Comparison of ENCODE assay signal across 12 cellular contexts in the genomic region with DNA sequence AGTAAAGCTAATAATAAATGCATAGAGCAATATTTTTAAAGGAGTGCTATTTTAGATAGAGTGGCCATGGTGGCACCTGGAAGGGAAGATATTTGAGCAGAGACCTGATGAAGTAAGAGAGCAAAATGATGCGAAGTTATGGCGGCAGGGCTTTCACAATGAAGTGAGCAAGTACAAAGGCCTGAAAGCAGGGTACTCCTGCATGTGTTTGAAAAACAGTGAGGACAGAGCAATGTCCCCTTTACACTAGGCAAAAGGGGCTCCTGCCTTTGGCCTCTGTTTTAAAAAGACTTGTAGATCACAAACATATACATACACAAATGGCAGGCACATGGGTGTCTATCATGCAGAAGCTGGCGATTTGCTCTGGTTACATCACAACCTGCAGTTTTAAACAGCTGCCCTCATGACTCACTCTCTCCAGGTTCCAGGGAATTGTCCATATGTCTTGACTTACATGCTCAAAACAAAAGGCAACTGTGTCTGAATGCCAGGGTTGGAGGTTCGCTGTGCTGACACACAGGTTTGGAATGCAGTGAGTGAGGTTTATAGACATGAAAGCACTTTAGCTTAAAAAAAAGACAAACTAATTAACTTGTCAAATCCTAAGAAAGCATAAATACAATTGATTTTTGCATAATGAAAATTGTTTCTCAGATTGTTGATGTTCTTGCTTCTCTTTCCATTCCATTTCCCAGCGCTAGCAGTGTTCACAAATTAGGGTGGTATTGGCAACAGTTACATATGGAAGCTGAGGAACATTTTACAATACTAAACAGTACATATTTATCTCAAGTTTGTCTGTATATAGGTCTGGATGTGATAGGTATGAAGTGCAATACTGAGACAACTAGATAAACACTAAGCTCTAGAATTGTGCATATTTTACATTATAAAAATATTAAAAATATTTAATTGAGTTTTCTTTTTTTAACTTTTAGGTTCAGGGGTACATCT.
DNase-seq lines count a peak whose midpoint lies in the region; ATAC-seq, FAIRE-seq and TF ChIP-seq lines count a peak whose summit lies in the region.
"Had no signal": no experiment of that assay in that cellular context is flagged by ENCODE, and none has a peak within 500 bp of the region (broad histone marks: within the 10 kb centered on the region; RNA-seq: fewer than 3 reads in every experiment).

No MANE protein-coding gene starts in this region.

- intact Hi-C loops in HepG2 (cut with micrococcal nuclease; ENCODE audit: unreplicated experiment) = no loop called here
- intact Hi-C loops in right lobe of liver (cut with DNase I) = no loop called here
- intact Hi-C loops in naive thymus-derived CD4-positive, alpha-beta T cell (cut with micrococcal nuclease) = no loop called here

- H3K27ac Mint-ChIP-seq in naive thymus-derived CD4-positive, alpha-beta T cell = no peak overlapping the region
- no peak overlapping the region for H3K27ac Mint-ChIP-seq in activated naive CD4-positive, alpha-beta T cell treated with anti-CD3 and anti-CD28 coated beads, Interleukin-2, amount 10 ng/mL, durations not matched to agents 7 days and 5 days

- H3K27ac ChIP-seq in HepG2 (ENCODE audit: extremely low read length, insufficient read depth, low read length) (no peak overlapping the region), right lobe of liver (no peak overlapping the region)
- no peak overlapping the region for H3K27ac ChIP-seq in naive thymus-derived CD4-positive, alpha-beta T cell (ENCODE audit: low read depth, low read length)

- TF ChIP-seq EP300 in HepG2 (IDR thresholded peaks at IDR 0.05; ENCODE audit: low read depth in 2 of 2, low read length in 2 of 2) (peak in 1 of 2 experiments; percentile 26; a peak in 1 of 4 replicates), HepG2 (CRISPR knock-in tag; IDR thresholded peaks at IDR 0.05; ENCODE audit: borderline replicate concordance) (no peak)

- no peak overlapping the region for H3K9ac ChIP-seq in HepG2 (ENCODE audit: insufficient read depth, low read depth, low read length)

- no peak for TF ChIP-seq RAD21 in HepG2 (CRISPR knock-in tag; IDR thresholded peaks at IDR 0.05)

- H3K27me3 Mint-ChIP-seq in naive thymus-derived CD4-positive, alpha-beta T cell = peaks cover 1 to 17% (median 9%) of the 10 kb centered on the region in 5 donors
- no peaks in the 10 kb centered on the region for H3K27me3 Mint-ChIP-seq in activated naive CD4-positive, alpha-beta T cell treated with anti-CD3 and anti-CD28 coated beads, Interleukin-2, amount 10 ng/mL, durations not matched to agents 7 days and 5 days

- ATAC-seq in HepG2 = peak; percentile 93
- no peak for ATAC-seq in right lobe of liver
- ATAC-seq in SK-N-SH treated with all-trans-retinoic acid at 6 μM for 48 hours = peak; percentile 100
- no peak for ATAC-seq in naive thymus-derived CD4-positive, alpha-beta T cell
- ATAC-seq in HG02938 (IDR thresholded peaks at IDR 0.05; ENCODE audit: unreplicated experiment) = no peak

- POLR2A ChIA-PET in HepG2 (lab: Yijun Ruan, JAX) = no interaction called here
- POLR2A ChIA-PET in naive thymus-derived CD4-positive, alpha-beta T cell (lab: Charles Lee) = no interaction called here

- no peaks in the 10 kb centered on the region for H3K4me1 Mint-ChIP-seq in naive thymus-derived CD4-positive, alpha-beta T cell
- H3K4me1 Mint-ChIP-seq in activated naive CD4-positive, alpha-beta T cell treated with anti-CD3 and anti-CD28 coated beads, Interleukin-2, amount 10 ng/mL, durations not matched to agents 7 days and 5 days = no peaks in the 10 kb centered on the region

- DNase-seq in HepG2 (ENCODE audit: low spot score) (peak; percentile 89), right lobe of liver (no peak), glomerular visceral epithelial cell (ENCODE audit: extremely low spot score) (peak; percentile 79), GM10266 (ENCODE audit: extremely low spot score) (no peak)
- no peak for DNase-seq in naive thymus-derived CD4-positive, alpha-beta T cell
- DNase-seq in activated naive CD4-positive, alpha-beta T cell treated with anti-CD3 and anti-CD28 coated beads, Interleukin-2, amount 10 ng/mL, durations not matched to agents 7 days and 5 days = no peak
- DNase-seq: DND-41; effector memory CD4-positive, alpha-beta T cell; stimulated activated CD4-positive, alpha-beta T cell treated with anti-CD3 and anti-CD28 coated beads, Interleukin-4, amount 100 ng/mL, for 1 hour; T-helper 2 cell had no signal

- H3K27me3 ChIP-seq in HepG2 (ENCODE audit: control insufficient read depth in 1 of 2, insufficient read depth in 2 of 2, low read length in 2 of 2) (no peaks in the 10 kb centered on the region), right lobe of liver (no peaks in the 10 kb centered on the region)
- H3K27me3 ChIP-seq in naive thymus-derived CD4-positive, alpha-beta T cell (ENCODE audit: control insufficient read depth in 2 of 2, insufficient read depth in 2 of 2, low read length in 2 of 2) = no peaks in the 10 kb centered on the region

- H3K4me1 ChIP-seq in HepG2 (ENCODE audit: insufficient read depth, low read length) (peaks cover 16% of the 10 kb centered on the region), right lobe of liver (no peaks in the 10 kb centered on the region)
- no peaks in the 10 kb centered on the region for H3K4me1 ChIP-seq in naive thymus-derived CD4-positive, alpha-beta T cell (ENCODE audit: control insufficient read depth in 2 of 2, insufficient read depth in 2 of 2, low read length in 2 of 2)

- H3K79me2 ChIP-seq in HepG2 (ENCODE audit: insufficient read depth, low read length) = no peaks in the 10 kb centered on the region

- CTCF ChIA-PET in HepG2 (lab: Yijun Ruan, JAX; ENCODE audit: low intra/inter-chr PET ratio, low total read pairs) = no interaction called here
- CTCF ChIA-PET in naive thymus-derived CD4-positive, alpha-beta T cell (lab: Charles Lee) = no interaction called here
- CTCF ChIA-PET in activated naive CD4-positive, alpha-beta T cell treated with anti-CD3 and anti-CD28 coated beads, Interleukin-2, amount 10 ng/mL, durations not matched to agents 7 days and 5 days (lab: Charles Lee) = no interaction called here

- no peak for TF ChIP-seq CTCF in HepG2 (CRISPR knock-in tag; IDR thresholded peaks at IDR 0.05)
- no peak for TF ChIP-seq CTCF in right lobe of liver (IDR thresholded peaks at IDR 0.05)
- TF ChIP-seq CTCF in GM10266 (IDR thresholded peaks at IDR 0.05; ENCODE audit: control insufficient read depth, insufficient read depth, low read depth, missing control alignments) = no peak

- in situ Hi-C loops in HepG2 (cut with HindIII; ENCODE audit: extremely low pct_ligation_motif_present, low pct_unique_long_range_greater_than_20kb) = no loop called here

- H3K36me3 Mint-ChIP-seq in naive thymus-derived CD4-positive, alpha-beta T cell = no peaks in the 10 kb centered on the region
- no peaks in the 10 kb centered on the region for H3K36me3 Mint-ChIP-seq in activated naive CD4-positive, alpha-beta T cell treated with anti-CD3 and anti-CD28 coated beads, Interleukin-2, amount 10 ng/mL, durations not matched to agents 7 days and 5 days

- FAIRE-seq in HepG2 (lab: Jason Lieb, UNC) = peak; percentile 23

- BruUV-seq in HepG2 (replicated peaks; lab: Mats Ljungman, UMichigan) = no TSS peak

- peaks cover 0 to 2% (median 0%) of the 10 kb centered on the region in 11 donors for H3K9me3 Mint-ChIP-seq in naive thymus-derived CD4-positive, alpha-beta T cell
- no peaks in the 10 kb centered on the region for H3K9me3 Mint-ChIP-seq in activated naive CD4-positive, alpha-beta T cell treated with anti-CD3 and anti-CD28 coated beads, Interleukin-2, amount 10 ng/mL, durations not matched to agents 7 days and 5 days

- no peaks in the 10 kb centered on the region for H4K20me1 ChIP-seq in HepG2 (ENCODE audit: insufficient read depth, low read length)

- no peak for TF ChIP-seq POLR2A in HepG2 (IDR thresholded peaks at IDR 0.05; ENCODE audit: insufficient read depth in 1 of 2, low read depth in 2 of 2, low read length in 2 of 2)
- TF ChIP-seq POLR2A in right lobe of liver (IDR thresholded peaks at IDR 0.05) = no peak

- H3K9me3 ChIP-seq in HepG2 (ENCODE audit: low read length) (no peaks in the 10 kb centered on the region), right lobe of liver (no peaks in the 10 kb centered on the region)
- H3K9me3 ChIP-seq in naive thymus-derived CD4-positive, alpha-beta T cell (ENCODE audit: control insufficient read depth in 2 of 3, low read length in 3 of 3) = no peaks in the 10 kb centered on the region

- WGBS in HepG2 (ENCODE audit: low lambda C conversion rate) = 19% methylated on average over 5 of the region's 5 CpGs
- WGBS in right lobe of liver (ENCODE audit: insufficient coverage, low coverage, low lambda C conversion rate, missing lambda C conversion rate) = 73% methylated on average over 5 of the region's 5 CpGs

- no peak overlapping the region for H3K4me3 ChIP-seq in HepG2 (replicated peaks in 1 of 3; ENCODE audit: insufficient read depth in 1 of 3, low read depth in 2 of 3, low read length in 3 of 3)
- H3K4me3 ChIP-seq in right lobe of liver = no peak overlapping the region
- H3K4me3 ChIP-seq in naive thymus-derived CD4-positive, alpha-beta T cell (ENCODE audit: low read length) = no peak overlapping the region

- peak overlapping the region; percentile 0; the same call in 1 of the 2 replicates for H3K4me2 ChIP-seq in HepG2 (ENCODE audit: low read depth, low read length)

- no peak overlapping the region for H3K4me3 Mint-ChIP-seq in naive thymus-derived CD4-positive, alpha-beta T cell
- H3K4me3 Mint-ChIP-seq in activated naive CD4-positive, alpha-beta T cell treated with anti-CD3 and anti-CD28 coated beads, Interleukin-2, amount 10 ng/mL, durations not matched to agents 7 days and 5 days = no peak overlapping the region

- no peak overlapping the region for H2AFZ ChIP-seq in HepG2 (ENCODE audit: low read length)

- H3K36me3 ChIP-seq in HepG2 (replicated peaks in 1 of 2; ENCODE audit: control insufficient read depth in 1 of 2, insufficient read depth in 2 of 2, low read length in 2 of 2) (no peaks in the 10 kb centered on the region), right lobe of liver (no peaks in the 10 kb centered on the region)
- no peaks in the 10 kb centered on the region for H3K36me3 ChIP-seq in naive thymus-derived CD4-positive, alpha-beta T cell (ENCODE audit: control insufficient read depth in 2 of 3, insufficient read depth in 3 of 3, low read length in 3 of 3)

TF ChIP-seq in SK-N-SH treated with all-trans-retinoic acid at 6 μM for 48 hours, 23 proteins besides CTCF, POLR2A, EP300 and RAD21 (continues in another document):
- TF ChIP-seq GLIS3 (CRISPR knock-in tag; IDR thresholded peaks at IDR 0.05) (no peak), ZNF70 (CRISPR knock-in tag; IDR thresholded peaks at IDR 0.05) (no peak), ZFP3 (CRISPR knock-in tag; IDR thresholded peaks at IDR 0.05) (0 out of 2 replicates have a peak, but pooled peaks have one; percentile 40)

Comparison
In these comparisons a context has a peak if more than half of its experiments do, and no peak if none do; other contexts are left out.
1. ATAC-seq: peak in HepG2 (single experiment) and SK-N-SH treated with all-trans-retinoic acid at 6 μM for 48 hours (single experiment); none in right lobe of liver (0 of 4), naive thymus-derived CD4-positive, alpha-beta T cell (single experiment) and HG02938 (single experiment).
2. DNase-seq: peak in HepG2 (single experiment) and glomerular visceral epithelial cell (single experiment); none in right lobe of liver (0 of 3), naive thymus-derived CD4-positive, alpha-beta T cell (0 of 9), GM10266 (single experiment) and activated naive CD4-positive, alpha-beta T cell treated with anti-CD3 and anti-CD28 coated beads, Interleukin-2, amount 10 ng/mL, durations not matched to agents 7 days and 5 days (single experiment).